In the genomic region with DNA sequence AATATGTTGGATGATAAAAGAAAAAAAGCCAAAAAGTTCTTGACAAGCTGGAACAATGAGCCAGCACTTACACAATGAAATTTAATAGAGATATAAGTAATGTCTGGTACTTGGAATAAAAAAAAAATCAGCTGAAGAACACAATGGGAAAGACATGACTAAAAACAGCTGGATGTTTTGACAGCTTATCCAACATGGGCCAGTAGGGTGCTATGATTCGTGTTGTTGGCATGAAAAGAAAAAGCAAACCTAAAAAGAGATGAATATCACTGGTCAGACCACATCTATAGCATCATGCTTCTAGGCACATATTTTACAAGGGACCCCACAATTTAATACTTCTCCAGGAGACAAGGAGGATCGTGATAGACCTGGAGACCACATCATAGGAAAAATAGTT, we compare ENCODE assay signal across 26 cellular contexts.
DNase-seq lines count a peak whose midpoint lies in the region; FAIRE-seq and TF ChIP-seq lines count a peak whose summit lies in the region.
"Had no signal": no experiment of that assay in that cellular context is flagged by ENCODE, and none has a peak within 500 bp of the region (broad histone marks: within the 10 kb centered on the region; RNA-seq: fewer than 3 reads in every experiment).

No MANE protein-coding gene starts in this region.

- POLR2A ChIA-PET in CD4-positive, alpha-beta memory T cell (lab: Charles Lee; ENCODE audit: partially characterized antibody), result no interaction called here

- peaks cover 0 to 7% (median 3%) of the 10 kb centered on the region in 4 donors for H3K4me1 Mint-ChIP-seq in CD4-positive, alpha-beta memory T cell
- H3K4me1 Mint-ChIP-seq: activated CD8-positive, alpha-beta memory T cell treated with anti-CD3 and anti-CD28 coated beads, Interleukin-2, amount 10 ng/mL, durations not matched to agents 7 days and 5 days; activated naive CD8-positive, alpha-beta T cell treated with anti-CD3 and anti-CD28 coated beads, Interleukin-2, amount 10 ng/mL, durations not matched to agents 7 days and 5 days; neural crest cell had no signal

- no peak overlapping the region for H3K27ac Mint-ChIP-seq in CD4-positive, alpha-beta memory T cell
- H3K27ac Mint-ChIP-seq: activated CD8-positive, alpha-beta memory T cell treated with anti-CD3 and anti-CD28 coated beads, Interleukin-2, amount 10 ng/mL, durations not matched to agents 7 days and 5 days; activated naive CD8-positive, alpha-beta T cell treated with anti-CD3 and anti-CD28 coated beads, Interleukin-2, amount 10 ng/mL, durations not matched to agents 7 days and 5 days; activated T-helper 1 cell treated with anti-CD3 and anti-CD28 coated beads, Interleukin-12 subunit alpha, Interleukin-12 subunit beta, Interleukin-2, Interleukin-4 antibody, amounts not matched to agents 30 ng/mL and 10 ng/mL and 1 ng/mL, durations not matched to agents 14 hours and 24 hours and 36 hours had no signal

- 43% methylated on average over 2 of the region's 2 CpGs for whole genome bisulfite sequencing in mammary epithelial cell (ENCODE audit: low coverage, missing lambda C conversion rate)

- H2AFZ ChIP-seq in mammary epithelial cell (ENCODE audit: low read depth, low read length), result no peak overlapping the region

- H3K4me1 ChIP-seq in mammary epithelial cell (ENCODE audit: insufficient read depth, low read length) (peaks cover 5% of the 10 kb centered on the region), breast epithelium (no peaks in the 10 kb centered on the region)
- H3K4me1 ChIP-seq in CD4-positive, alpha-beta memory T cell (ENCODE audit: insufficient read depth, low read length), result no peaks in the 10 kb centered on the region
- H3K4me1 ChIP-seq: BE2C, Caco-2, left lung had no signal

- H3K36me3 Mint-ChIP-seq in CD4-positive, alpha-beta memory T cell, result peaks cover 15 to 21% of the 10 kb centered on the region in 2 donors
- H3K36me3 Mint-ChIP-seq: activated CD8-positive, alpha-beta memory T cell treated with anti-CD3 and anti-CD28 coated beads, Interleukin-2, amount 10 ng/mL, durations not matched to agents 7 days and 5 days had no signal

- H3K36me3 ChIP-seq in mammary epithelial cell (ENCODE audit: insufficient read depth, low read length) (no peaks in the 10 kb centered on the region), breast epithelium (no peaks in the 10 kb centered on the region)
- H3K36me3 ChIP-seq in CD4-positive, alpha-beta memory T cell (ENCODE audit: insufficient read depth, low read length), result no peaks in the 10 kb centered on the region
- H3K36me3 ChIP-seq: BE2C, left lung had no signal

- in situ Hi-C loops in mammary epithelial cell (cut with MboI; ENCODE audit: low sequenced_read_pairs in 2 of 2), result no loop called here

- H3K27ac ChIP-seq in mammary epithelial cell (ENCODE audit: insufficient read depth, low read depth, low read length), result no peak overlapping the region
- H3K27ac ChIP-seq in breast epithelium, result no peak overlapping the region
- H3K27ac ChIP-seq in CD4-positive, alpha-beta memory T cell (ENCODE audit: low read depth, low read length), result no peak overlapping the region
- H3K27ac ChIP-seq: left lung had no signal

- FAIRE-seq in HTR-8/SVneo (lab: Jason Lieb, UNC), result no peak
- FAIRE-seq: TTC549 had no signal

- CTCF ChIA-PET in mammary epithelial cell (lab: Charles Lee; ENCODE audit: low non-redundant PET), result no interaction called here
- CTCF ChIA-PET in CD4-positive, alpha-beta memory T cell (lab: Charles Lee; ENCODE audit: partially characterized antibody), result no interaction called here

- dilution Hi-C loops in mammary epithelial cell (cut with HindIII; ENCODE audit: low sequenced_read_pairs), result loop anchor here (5.0 kb wide), 1 partner anchor 48 kb away; no protein-coding TSS in a partner anchor

- no peaks in the 10 kb centered on the region for H3K27me3 Mint-ChIP-seq in CD4-positive, alpha-beta memory T cell
- H3K27me3 Mint-ChIP-seq: activated CD8-positive, alpha-beta memory T cell treated with anti-CD3 and anti-CD28 coated beads, Interleukin-2, amount 10 ng/mL, durations not matched to agents 7 days and 5 days; activated naive CD8-positive, alpha-beta T cell treated with anti-CD3 and anti-CD28 coated beads, Interleukin-2, amount 10 ng/mL, durations not matched to agents 7 days and 5 days had no signal

- H4K20me1 ChIP-seq in mammary epithelial cell (ENCODE audit: insufficient read depth, low read length), result no peaks in the 10 kb centered on the region

- TF ChIP-seq CTCF in mammary epithelial cell (conservative IDR thresholded peaks at IDR 0.05 in 1 of 2, IDR thresholded peaks at IDR 0.05 in 1 of 2; ENCODE audit: extremely low read depth in 1 of 2, insufficient read depth in 1 of 2, low read depth in 1 of 2, low read length in 2 of 2) (peak in 1 of 2 donors; percentile 5), breast epithelium (IDR thresholded peaks at IDR 0.05) (no peak), cardiac fibroblast (IDR thresholded peaks at IDR 0.05; ENCODE audit: low read depth, low read length) (no peak)

- H3K27me3 ChIP-seq in mammary epithelial cell (ENCODE audit: insufficient read depth, low read length) (no peaks in the 10 kb centered on the region), breast epithelium (no peaks in the 10 kb centered on the region)
- H3K27me3 ChIP-seq in CD4-positive, alpha-beta memory T cell (ENCODE audit: insufficient read depth, low read length), result no peaks in the 10 kb centered on the region
- H3K27me3 ChIP-seq: BE2C, left lung had no signal

- intact Hi-C loops in mammary epithelial cell (cut with micrococcal nuclease) (no loop called here), breast epithelium (cut with DNase I; ENCODE audit: low total_unique reads) (no loop called here)
- intact Hi-C loops in CD4-positive, alpha-beta memory T cell (cut with micrococcal nuclease), result no loop called here

- peaks cover 0 to 3% (median 0%) of the 10 kb centered on the region in 8 donors for H3K9me3 Mint-ChIP-seq in CD4-positive, alpha-beta memory T cell
- H3K9me3 Mint-ChIP-seq: activated naive CD8-positive, alpha-beta T cell treated with anti-CD3 and anti-CD28 coated beads, Interleukin-2, amount 10 ng/mL, durations not matched to agents 7 days and 5 days; activated T-helper 1 cell treated with anti-CD3 and anti-CD28 coated beads, Interleukin-12 subunit alpha, Interleukin-12 subunit beta, Interleukin-2, Interleukin-4 antibody, amounts not matched to agents 30 ng/mL and 10 ng/mL and 1 ng/mL, durations not matched to agents 14 hours and 24 hours and 36 hours had no signal

- DNase-seq in mammary epithelial cell (peak; percentile 37), breast epithelium (ENCODE audit: low spot score in 2 of 2) (no peak), cardiac fibroblast (ENCODE audit: low read depth in 2 of 2) (peak; percentile 47 to 71), iris pigment epithelial cell (ENCODE audit: low read depth) (peak; percentile 31), AG08395 (ENCODE audit: low spot score) (no peak), HTR-8/SVneo (ENCODE audit: insufficient read length, low spot score) (no peak), DMS79 treated with DMSO at 0.1 percent for 48 hours (lab: John Stamatoyannopoulos, UW) (no peak)
- no peak for DNase-seq in CD4-positive, alpha-beta memory T cell
- DNase-seq: 8988T; activated CD4-positive, alpha-beta T cell treated with anti-CD3 and anti-CD28 coated beads for 4 hours; activated CD8-positive, alpha-beta memory T cell treated with anti-CD3 and anti-CD28 coated beads, Interleukin-2, amount 10 ng/mL, durations not matched to agents 7 days and 5 days; activated naive CD8-positive, alpha-beta T cell treated with anti-CD3 and anti-CD28 coated beads, Interleukin-2, amount 10 ng/mL, durations not matched to agents 7 days and 5 days; BE2C; Caco-2; central memory CD4-positive, alpha-beta T cell; H7; head of caudate nucleus; left lung; mucosa of descending colon; NCI-H1417 treated with DMSO at 0.1 percent for 48 hours; Right ventricle myocardium superior; stimulated activated CD4-positive, alpha-beta T cell treated with anti-CD3 and anti-CD28 coated beads, Interleukin-4, amount 100 ng/mL, for 4 hours; trophoblast cell had no signal

- peak overlapping the region in 1 of 8 donors; percentile 48 for H3K4me3 Mint-ChIP-seq in CD4-positive, alpha-beta memory T cell
- H3K4me3 Mint-ChIP-seq: activated CD8-positive, alpha-beta memory T cell treated with anti-CD3 and anti-CD28 coated beads, Interleukin-2, amount 10 ng/mL, durations not matched to agents 7 days and 5 days; activated naive CD8-positive, alpha-beta T cell treated with anti-CD3 and anti-CD28 coated beads, Interleukin-2, amount 10 ng/mL, durations not matched to agents 7 days and 5 days; activated T-helper 1 cell treated with anti-CD3 and anti-CD28 coated beads, Interleukin-12 subunit alpha, Interleukin-12 subunit beta, Interleukin-2, Interleukin-4 antibody, amounts not matched to agents 30 ng/mL and 10 ng/mL and 1 ng/mL, durations not matched to agents 14 hours and 24 hours and 36 hours; neural crest cell had no signal

- no peak overlapping the region for H3K9ac ChIP-seq in mammary epithelial cell (ENCODE audit: insufficient read depth, low read length)

- BruUV-seq in mammary epithelial cell (replicated peaks; lab: Mats Ljungman, UMichigan), result no TSS peak

- H3K4me2 ChIP-seq in mammary epithelial cell (ENCODE audit: insufficient read depth, low read depth, low read length), result no peak overlapping the region

- TF ChIP-seq POLR2A in breast epithelium (IDR thresholded peaks at IDR 0.05), result no peak

- no peak overlapping the region for H3K4me3 ChIP-seq in mammary epithelial cell (replicated peaks in 1 of 3; ENCODE audit: insufficient read depth in 1 of 3, low read depth in 2 of 3, low read length in 3 of 3)
- H3K4me3 ChIP-seq in breast epithelium, result no peak overlapping the region
- no peak overlapping the region for H3K4me3 ChIP-seq in cardiac fibroblast (replicated peaks in 1 of 2; ENCODE audit: low read depth in 2 of 2, low read length in 2 of 2)
- no peak overlapping the region for H3K4me3 ChIP-seq in CD4-positive, alpha-beta memory T cell (ENCODE audit: low read length in 2 of 2)
- H3K4me3 ChIP-seq: left lung, mucosa of descending colon had no signal

- H3K9me3 ChIP-seq in mammary epithelial cell (replicated peaks; ENCODE audit: insufficient read depth, low read length) (no peaks in the 10 kb centered on the region), breast epithelium (no peaks in the 10 kb centered on the region)
- H3K9me3 ChIP-seq in CD4-positive, alpha-beta memory T cell (ENCODE audit: control insufficient read depth in 1 of 2, low read length in 2 of 2), result no peaks in the 10 kb centered on the region
- H3K9me3 ChIP-seq: BE2C, Caco-2, left lung, mucosa of descending colon had no signal

- no peaks in the 10 kb centered on the region for H3K79me2 ChIP-seq in mammary epithelial cell (ENCODE audit: insufficient read depth, low read length)

Comparison
In these comparisons a context has a peak if more than half of its experiments do, and no peak if none do; other contexts are left out.
1. DNase-seq: peak in mammary epithelial cell (single experiment), cardiac fibroblast (2 of 2) and iris pigment epithelial cell (single experiment); none in breast epithelium (0 of 2), AG08395 (single experiment), CD4-positive, alpha-beta memory T cell (0 of 5), HTR-8/SVneo (single experiment) and DMS79 treated with DMSO at 0.1 percent for 48 hours (single experiment).